Comparison of ENCODE assay signal across 8 cellular contexts in the genomic region with DNA sequence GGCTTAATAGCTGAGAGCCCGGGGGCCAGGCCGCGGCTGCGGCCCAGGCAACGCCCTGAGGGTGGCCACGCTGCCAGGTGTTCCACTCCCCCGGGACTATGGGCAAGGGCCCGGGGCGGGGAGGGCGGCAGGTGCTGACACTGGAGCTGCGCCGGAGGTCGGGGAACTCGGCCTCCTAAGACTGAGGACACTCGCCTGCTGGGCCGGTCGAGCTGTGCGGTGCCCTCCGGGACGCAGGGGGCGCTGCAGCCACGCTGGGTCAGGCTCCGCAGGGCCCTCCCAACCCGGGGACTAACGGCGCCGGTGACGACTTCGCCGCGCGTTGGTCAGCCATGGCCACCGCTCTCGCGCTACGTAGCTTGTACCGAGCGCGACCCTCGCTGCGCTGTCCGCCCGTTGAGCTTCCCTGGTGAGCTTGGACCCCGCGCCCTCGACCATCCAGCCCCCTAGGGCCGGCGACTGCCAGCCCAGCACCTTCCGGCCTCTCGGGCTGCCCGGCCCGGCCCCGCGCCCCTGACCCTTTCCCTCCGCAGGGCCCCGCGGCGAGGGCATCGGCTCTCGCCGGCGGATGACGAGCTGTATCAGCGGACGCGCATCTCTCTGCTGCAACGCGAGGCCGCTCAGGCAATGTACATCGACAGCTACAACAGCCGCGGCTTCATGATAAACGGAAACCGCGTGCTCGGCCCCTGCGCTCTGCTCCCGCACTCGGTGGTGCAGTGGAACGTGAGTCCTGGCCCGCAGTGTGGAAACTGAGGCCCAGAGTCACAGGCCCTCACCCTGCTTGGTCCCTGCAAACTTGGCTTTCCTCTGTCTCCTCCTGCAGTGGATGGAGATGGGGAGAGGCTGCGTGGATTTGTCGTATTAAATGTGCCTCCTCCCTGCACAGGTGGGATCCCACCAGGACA. TPM values are rescaled to one million over a fixed set of nuclear protein-coding genes. Genes with fewer than 3 reads are reported as not detected.
DNase-seq lines count a peak whose midpoint lies in the region; TF ChIP-seq lines count a peak whose summit lies in the region.

Gene NDUFAF3, plus strand, starts transcription at position 309 of the 908 bp plus-strand sequence. Its CDS starts 24 bp downstream, at position 333.

- no peaks in the 10 kb centered on the region for H3K27me3 ChIP-seq in neural progenitor cell

- peak; percentile 98 for TF ChIP-seq POLR2A in Raji (IDR thresholded peaks at IDR 0.05; ENCODE audit: insufficient read depth, low read depth, low read length)

- peak within 1 kb of the TSS; percentile 92 for H3K9ac ChIP-seq in neural progenitor cell

- H3K27ac ChIP-seq in neural progenitor cell, result peak within 1 kb of the TSS; percentile 93

- peaks cover 22% of the 10 kb centered on the region for H3K4me1 Mint-ChIP-seq in neural progenitor cell

- peak within 1 kb of the TSS; percentile 44 for H2AFZ ChIP-seq in neural progenitor cell (replicated peaks)

- peak; percentile 87 for DNase-seq in G401 (ENCODE audit: low spot score)
- peak; percentile 75 for DNase-seq in GOT3 (lab: John Stamatoyannopoulos, UW)
- DNase-seq in LHCN-M2 (ENCODE audit: low read depth), result peak; percentile 94
- peak; percentile 97 for DNase-seq in activated effector memory CD4-positive, alpha-beta T cell treated with anti-CD3 and anti-CD28 coated beads, Interleukin-2, amount 50 U/mL, for 16 hours
- peak; percentile 94 for DNase-seq in fibroblast of villous mesenchyme (ENCODE audit: low read depth)
- peak; percentile 97 for DNase-seq in neural progenitor cell (ENCODE audit: low spot score)
- DNase-seq in stromal cell of bone marrow (ENCODE audit: low read depth), result peak; percentile 84

- H4K20me1 ChIP-seq in neural progenitor cell (ENCODE audit: low read depth), result peaks cover 20% of the 10 kb centered on the region

- no peaks in the 10 kb centered on the region for H3K9me3 ChIP-seq in neural progenitor cell (ENCODE audit: low read depth)

- TF ChIP-seq CTCF in fibroblast of villous mesenchyme (IDR thresholded peaks at IDR 0.05; ENCODE audit: insufficient read depth, low read depth, low read length) (peak; percentile 91), neural progenitor cell (IDR thresholded peaks at IDR 0.05) (peak; percentile 87)

- peak within 1 kb of the TSS; percentile 97 for H3K27ac Mint-ChIP-seq in neural progenitor cell

- H3K4me3 ChIP-seq in fibroblast of villous mesenchyme (ENCODE audit: low read depth, low read length) (peak within 1 kb of the TSS; percentile 91), neural progenitor cell (peak within 1 kb of the TSS; percentile 73)

- peak within 1 kb of the TSS; percentile 97 for H3K4me3 Mint-ChIP-seq in neural progenitor cell

- peaks cover 8% of the 10 kb centered on the region for H3K27me3 Mint-ChIP-seq in neural progenitor cell (ENCODE audit: insufficient read depth, low read depth)

- H3F3A ChIP-seq in neural progenitor cell (ENCODE audit: low read depth), result peaks cover 70% of the 10 kb centered on the region

- no peaks in the 10 kb centered on the region for H3K9me3 Mint-ChIP-seq in neural progenitor cell

- peaks cover 24% of the 10 kb centered on the region for H3K36me3 Mint-ChIP-seq in neural progenitor cell

- H3K4me2 ChIP-seq in neural progenitor cell, result peak within 1 kb of the TSS; percentile 82

- in situ Hi-C loops in G401 (cut with HindIII; ENCODE audit: low sequenced_read_pairs), result no loop called here

- peaks cover 44% of the 10 kb centered on the region for H3K79me2 ChIP-seq in neural progenitor cell (ENCODE audit: low read depth)

- no peaks in the 10 kb centered on the region for H3K36me3 ChIP-seq in neural progenitor cell

- H3K4me1 ChIP-seq in neural progenitor cell, result peaks cover 15% of the 10 kb centered on the region

RNA-seq across cellular contexts. Expression of gene NDUFAF3, which starts in this region (rescaled TPM):
- total RNA-seq in G401 (2014; rRNA removed; shearing (Covaris generic)), result 90.8 and 109 TPM in 2 replicates
- total RNA-seq in LHCN-M2 (2014; rRNA removed) (116 and 162 TPM in 2 replicates), fibroblast of villous mesenchyme (39.3 and 48.3 TPM in 2 replicates), neural progenitor cell (ENCODE audit: low replicate concordance) (26.2 and 36.8 TPM in 2 replicates)
- polyA plus RNA-seq in LHCN-M2 (2012), result 190 TPM

Comparison
In these comparisons a context has a peak if more than half of its experiments do, and no peak if none do; other contexts are left out.
1. Peak in every context shown above with its lines: DNase-seq, H3K4me3 ChIP-seq and H3K27ac ChIP-seq.